Comparison of ENCODE assay signal across 28 cellular contexts in the genomic region with DNA sequence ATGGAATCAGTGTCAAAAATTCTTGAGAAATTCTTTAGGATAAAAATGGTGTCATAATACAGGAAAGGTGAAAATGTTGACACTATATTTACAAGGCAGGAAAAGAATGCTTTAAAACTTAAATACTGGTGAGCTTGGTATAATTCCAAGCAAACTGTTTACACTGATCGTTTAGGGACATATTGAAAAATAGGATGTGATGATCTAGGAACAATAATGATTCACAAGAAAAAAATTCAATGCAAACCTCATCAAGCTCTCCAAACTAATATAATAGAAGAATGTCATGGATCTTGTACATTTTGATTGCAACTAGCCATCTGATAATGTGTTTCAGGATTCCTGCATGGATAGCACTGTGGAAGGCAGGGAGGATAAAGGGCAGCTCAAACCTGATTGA.
"Had no signal": no experiment of that assay in that cellular context is flagged by ENCODE, and none has a peak within 500 bp of the region (broad histone marks: within the 10 kb centered on the region; RNA-seq: fewer than 3 reads in every experiment).

No MANE protein-coding gene starts in this region.

- H3K27me3 Mint-ChIP-seq: stimulated activated memory B cell treated with anti-CD40 and anti-IgM and Interleukin-4, amounts not matched to agents 10 μg/mL and 1 μg/mL and 100 μg/mL, for 72 hours; stimulated activated naive CD8-positive, alpha-beta T cell treated with anti-CD3 and anti-CD28 coated beads, Interleukin-15, amount 100 ng/mL, for 72 hours; stimulated activated naive CD8-positive, alpha-beta T cell treated with anti-CD3 and anti-CD28 coated beads, Interleukin-15, Interleukin-2, amounts not matched to agents 100 ng/mL and 50 ng/mL, for 24 hours; type B pancreatic cell had no signal

- H3K4me3 ChIP-seq: stomach, suprapubic skin, testis, thoracic aorta, thyroid gland, tibial artery, tibial nerve, transverse colon, upper lobe of left lung, upper lobe of right lung, uterus, vagina had no signal

- ATAC-seq: stimulated activated memory B cell treated with anti-CD40 and anti-IgM and Interleukin-4, amounts not matched to agents 10 μg/mL and 1 μg/mL and 100 μg/mL, for 72 hours; stimulated activated naive CD8-positive, alpha-beta T cell treated with anti-CD3 and anti-CD28 coated beads, Interleukin-15, amount 100 ng/mL, for 72 hours; stimulated activated naive CD8-positive, alpha-beta T cell treated with anti-CD3 and anti-CD28 coated beads, Interleukin-15, Interleukin-2, amounts not matched to agents 100 U/mL and 50 U/mL, for 24 hours; upper lobe of right lung had no signal

- H3K4me1 Mint-ChIP-seq: stimulated activated memory B cell treated with anti-CD40 and anti-IgM and Interleukin-4, amounts not matched to agents 10 μg/mL and 1 μg/mL and 100 μg/mL, for 72 hours; stimulated activated naive CD8-positive, alpha-beta T cell treated with anti-CD3 and anti-CD28 coated beads, Interleukin-15, amount 100 ng/mL, for 72 hours had no signal

- FAIRE-seq: urothelium cell line had no signal

- H3K4me3 Mint-ChIP-seq: stimulated activated memory B cell treated with anti-CD40 and anti-IgM and Interleukin-4, amounts not matched to agents 10 μg/mL and 1 μg/mL and 100 μg/mL, for 72 hours; stimulated activated naive CD8-positive, alpha-beta T cell treated with anti-CD3 and anti-CD28 coated beads, Interleukin-15, amount 100 ng/mL, for 72 hours; stimulated activated naive CD8-positive, alpha-beta T cell treated with anti-CD3 and anti-CD28 coated beads, Interleukin-15, Interleukin-2, amounts not matched to agents 100 ng/mL and 50 ng/mL, for 24 hours; type B pancreatic cell had no signal

- H3K36me3 Mint-ChIP-seq: stimulated activated memory B cell treated with anti-CD40 and anti-IgM and Interleukin-4, amounts not matched to agents 10 μg/mL and 1 μg/mL and 100 μg/mL, for 72 hours; type B pancreatic cell had no signal

- H3K27ac Mint-ChIP-seq: stimulated activated memory B cell treated with anti-CD40 and anti-IgM and Interleukin-4, amounts not matched to agents 10 μg/mL and 1 μg/mL and 100 μg/mL, for 72 hours; stimulated activated naive CD8-positive, alpha-beta T cell treated with anti-CD3 and anti-CD28 coated beads, Interleukin-15, amount 100 ng/mL, for 72 hours; stimulated activated naive CD8-positive, alpha-beta T cell treated with anti-CD3 and anti-CD28 coated beads, Interleukin-15, Interleukin-2, amounts not matched to agents 100 ng/mL and 50 ng/mL, for 24 hours; type B pancreatic cell had no signal

- H3K27ac ChIP-seq: stomach, suprapubic skin, testis, thoracic aorta, thyroid gland, tibial artery, tibial nerve, transverse colon, upper lobe of left lung, upper lobe of right lung, uterus, vagina had no signal

- H3K36me3 ChIP-seq: stomach, suprapubic skin, thoracic aorta, thyroid gland, tibial artery, tibial nerve, transverse colon, upper lobe of left lung, upper lobe of right lung, uterus, vagina had no signal

- H3K4me1 ChIP-seq: suprapubic skin, testis, thyroid gland, tibial artery, upper lobe of left lung, upper lobe of right lung, uterus, vagina had no signal

- H3K9me3 ChIP-seq: stomach, suprapubic skin, testis, thoracic aorta, thyroid gland, tibial artery, tibial nerve, transverse colon, upper lobe of left lung, upper lobe of right lung, uterus, vagina had no signal

- H3K9me3 Mint-ChIP-seq: type B pancreatic cell had no signal

- DNase-seq: stimulated activated CD4-positive, alpha-beta T cell treated with anti-CD3 and anti-CD28 coated beads, Interleukin-2, amount 100 ng/mL, for 24 hours; stimulated activated CD4-positive, alpha-beta T cell treated with anti-CD3 and anti-CD28 coated beads, Interleukin-2, amount 100 ng/mL, for 48 hours; stimulated activated CD4-positive, alpha-beta T cell treated with anti-CD3 and anti-CD28 coated beads, Interleukin-4, amount 100 ng/mL, for 1 hour; stimulated activated CD4-positive, alpha-beta T cell treated with anti-CD3 and anti-CD28 coated beads, Interleukin-4, amount 100 ng/mL, for 24 hours; stimulated activated CD4-positive, alpha-beta T cell treated with anti-CD3 and anti-CD28 coated beads, Interleukin-4, amount 100 ng/mL, for 4 hours; stimulated activated CD8-positive, alpha-beta memory T cell treated with anti-CD3 and anti-CD28 coated beads, Interleukin-4, amount 100 ng/mL, for 48 hours; stimulated activated naive CD4-positive, alpha-beta T cell; stimulated activated naive CD4-positive, alpha-beta T cell treated with Interleukin-2 at 50 U/mL for 16 hours; stimulated activated naive CD8-positive, alpha-beta T cell treated with anti-CD3 and anti-CD28 coated beads, Interleukin-15, amount 100 ng/mL, for 72 hours; stimulated activated naive CD8-positive, alpha-beta T cell treated with anti-CD3 and anti-CD28 coated beads, Interleukin-15, Interleukin-2, amounts not matched to agents 100 U/mL and 50 U/mL, for 24 hours; stomach; substantia nigra; testis; thyroid gland; tibial artery; transverse colon; trophoblast cell; upper lobe of left lung; upper lobe of right lung; uterus had no signal

- H3K27me3 ChIP-seq: stomach, suprapubic skin, testis, thyroid gland, tibial artery, tibial nerve, transverse colon, upper lobe of left lung, upper lobe of right lung, uterus, vagina had no signal
